Comparison of ENCODE assay signal across 30 cellular contexts in the genomic region with DNA sequence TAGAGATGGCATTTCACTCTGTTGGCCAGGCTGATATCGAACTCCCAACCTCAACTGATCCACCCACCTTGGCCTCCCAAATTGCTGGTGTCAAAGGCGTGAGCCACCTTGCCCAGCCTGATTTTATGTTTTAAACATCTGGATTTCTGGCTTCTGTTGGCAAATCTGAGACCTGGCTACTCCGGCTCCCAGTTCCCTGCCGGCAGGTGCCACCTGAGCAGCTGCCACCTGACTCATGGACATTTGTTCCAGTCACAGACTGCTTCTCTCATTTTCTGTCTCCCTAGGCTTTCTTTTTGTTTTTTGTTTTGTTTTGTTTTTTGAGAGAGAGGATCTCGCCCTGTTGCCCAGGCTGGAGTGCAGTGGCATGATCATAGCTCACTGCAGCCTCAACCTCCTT.
"Had no signal": no experiment of that assay in that cellular context is flagged by ENCODE, and none has a peak within 500 bp of the region (broad histone marks: within the 10 kb centered on the region; RNA-seq: fewer than 3 reads in every experiment).

No MANE protein-coding gene starts in this region.

- H3K27me3 ChIP-seq: ovary, stomach, tibial artery, upper lobe of right lung had no signal

- H3K9me3 Mint-ChIP-seq: immature natural killer cell; mesothelial cell of epicardium; naive B cell; natural killer cell; nephron progenitor cell; stimulated activated naive B cell treated with anti-CD40 and anti-IgM and Interleukin-4, amounts not matched to agents 10 μg/mL and 1 μg/mL and 100 μg/mL, for 72 hours had no signal

- H3K27ac ChIP-seq: left ventricle myocardium inferior, ovary, prostate gland, skin epidermis, stomach, thoracic aorta, tibial artery, upper lobe of right lung had no signal

- FAIRE-seq: islet of Langerhans, kidney, urothelium cell line had no signal

- H3K4me3 Mint-ChIP-seq: immature natural killer cell; mesothelial cell of epicardium; naive B cell; natural killer cell; nephron progenitor cell; stimulated activated naive B cell treated with anti-CD40 and anti-IgM and Interleukin-4, amounts not matched to agents 10 μg/mL and 1 μg/mL and 100 μg/mL, for 72 hours had no signal

- ATAC-seq: natural killer cell; right cardiac atrium; sciatic nerve; stimulated activated naive B cell treated with anti-CD40 and anti-IgM and Interleukin-4, amounts not matched to agents 10 μg/mL and 1 μg/mL and 100 μg/mL, for 72 hours; stimulated activated naive CD8-positive, alpha-beta T cell treated with anti-CD3 and anti-CD28 coated beads, Interleukin-15, Interleukin-2, amounts not matched to agents 100 U/mL and 50 U/mL, for 24 hours; upper lobe of right lung had no signal

- H3K4me1 ChIP-seq: left ventricle myocardium inferior, prostate gland, tibial artery, upper lobe of right lung had no signal

- H3K4me3 ChIP-seq: left ventricle myocardium inferior, lung, ovary, prostate gland, skin epidermis, stomach, thoracic aorta, tibial artery, upper lobe of right lung had no signal

- H3K9me3 ChIP-seq: left ventricle myocardium inferior, ovary, prostate gland, stomach, thoracic aorta, tibial artery, upper lobe of right lung had no signal

- H3K27me3 Mint-ChIP-seq: naive B cell; stimulated activated naive B cell treated with anti-CD40 and anti-IgM and Interleukin-4, amounts not matched to agents 10 μg/mL and 1 μg/mL and 100 μg/mL, for 72 hours had no signal

- H3K27ac Mint-ChIP-seq: mesothelial cell of epicardium; naive B cell; natural killer cell; nephron progenitor cell; stimulated activated naive B cell treated with anti-CD40 and anti-IgM and Interleukin-4, amounts not matched to agents 10 μg/mL and 1 μg/mL and 100 μg/mL, for 72 hours had no signal

- H3K36me3 ChIP-seq: ovary had no signal

- DNase-seq: hippocampal formation; immature natural killer cell; kidney; left ventricle myocardium inferior; mesendoderm; naive B cell; natural killer cell; nephron progenitor cell; ovary; posterior cingulate gyrus; retina; right cardiac atrium; stimulated activated CD4-positive, alpha-beta T cell treated with anti-CD3 and anti-CD28 coated beads, Interleukin-12 subunit alpha, Interleukin-12 subunit beta, amount 100 ng/mL, for 4 hours; stimulated activated CD4-positive, alpha-beta T cell treated with anti-CD3 and anti-CD28 coated beads, Interleukin-15, amount 100 ng/mL, for 24 hours; stimulated activated CD4-positive, alpha-beta T cell treated with anti-CD3 and anti-CD28 coated beads, Interleukin-2, amount 100 ng/mL, for 24 hours; stimulated activated CD4-positive, alpha-beta T cell treated with anti-CD3 and anti-CD28 coated beads, Interleukin-4, amount 100 ng/mL, for 1 hour; stimulated activated naive B cell treated with anti-CD40 and anti-IgM and Interleukin-4, amounts not matched to agents 10 μg/mL and 1 μg/mL and 100 μg/mL, for 72 hours; stimulated activated naive CD8-positive, alpha-beta T cell treated with anti-CD3 and anti-CD28 coated beads, Interleukin-15, Interleukin-2, amounts not matched to agents 100 U/mL and 50 U/mL, for 24 hours; stomach; tibial artery; trophoblast cell; upper lobe of right lung had no signal

- H3K4me1 Mint-ChIP-seq: immature natural killer cell, nephron progenitor cell had no signal
